In the genomic region with DNA sequence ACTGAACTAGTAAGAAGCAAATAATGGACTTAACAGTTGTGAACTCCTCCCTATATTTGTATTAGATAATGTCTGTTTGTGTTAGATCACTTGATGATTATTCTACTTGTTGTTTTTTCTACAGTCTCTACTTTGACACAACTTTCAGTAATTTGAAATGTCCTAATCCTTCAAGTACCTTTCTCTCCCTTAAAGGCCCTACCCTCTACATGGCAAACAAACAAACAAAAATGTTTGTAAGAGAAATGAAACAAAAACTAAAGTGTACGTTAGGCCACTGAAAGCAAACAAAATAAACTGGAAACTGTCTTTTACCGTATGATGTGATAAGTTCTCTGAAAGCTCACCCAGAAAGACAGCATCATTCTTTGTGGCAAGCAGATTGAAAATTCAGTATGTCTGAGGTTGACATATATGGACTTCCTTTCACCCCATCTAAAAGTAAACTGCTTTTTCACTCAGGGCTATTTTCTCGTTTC, we compare ENCODE assay signal across 9 cellular contexts.
DNase-seq lines count a peak whose midpoint lies in the region; ATAC-seq and TF ChIP-seq lines count a peak whose summit lies in the region.
"Had no signal": no experiment of that assay in that cellular context is flagged by ENCODE, and none has a peak within 500 bp of the region (broad histone marks: within the 10 kb centered on the region; RNA-seq: fewer than 3 reads in every experiment).

No MANE protein-coding gene starts in this region.

- DNase-seq in NCI-H69 (lab: John Stamatoyannopoulos, UW), result peak; percentile 9
- no peak for DNase-seq in nephron progenitor cell
- no peak for DNase-seq in mucosa of descending colon
- DNase-seq in activated gamma-delta T cell treated with Interleukin-2 at 50 U/mL for 16 hours, result no peak
- no peak for DNase-seq in NK-92 treated with Interleukin-12 subunit alpha and Interleukin-12 subunit beta, amount 100 ng/mL, for 24 hours (lab: John Stamatoyannopoulos, UW)
- DNase-seq: NCI-H748 treated with DMSO at 0.1 percent for 48 hours, stomach had no signal

- H3K9me3 Mint-ChIP-seq in nephron progenitor cell, result no peaks in the 10 kb centered on the region

- H3K27ac Mint-ChIP-seq in nephron progenitor cell, result peak overlapping the region; percentile 83

- H3K9me3 ChIP-seq in mucosa of descending colon, result no peaks in the 10 kb centered on the region
- H3K9me3 ChIP-seq: stomach had no signal

- H3K36me3 Mint-ChIP-seq in nephron progenitor cell (ENCODE audit: low read depth), result no peaks in the 10 kb centered on the region

- H3K4me1 Mint-ChIP-seq in nephron progenitor cell, result peaks cover 16% of the 10 kb centered on the region

- ATAC-seq in GM19025 (IDR thresholded peaks at IDR 0.05; ENCODE audit: low read depth, unreplicated experiment) (peak; percentile 55), HG02610 (IDR thresholded peaks at IDR 0.05; ENCODE audit: unreplicated experiment) (peak; percentile 52), mucosa of descending colon (no peak)

- H3K27me3 Mint-ChIP-seq in nephron progenitor cell (ENCODE audit: low read depth, poor library complexity), result no peaks in the 10 kb centered on the region

- no peaks in the 10 kb centered on the region for H3K36me3 ChIP-seq in mucosa of descending colon (ENCODE audit: low read depth)
- H3K36me3 ChIP-seq: stomach had no signal

- no peaks in the 10 kb centered on the region for H3K4me1 ChIP-seq in mucosa of descending colon (ENCODE audit: low read depth)

- H3K4me3 ChIP-seq in mucosa of descending colon, result no peak overlapping the region
- H3K4me3 ChIP-seq: stomach had no signal

- TF ChIP-seq CTCF in nephron progenitor cell (IDR thresholded peaks at IDR 0.05), result no peak
- TF ChIP-seq CTCF in mucosa of descending colon (IDR thresholded peaks at IDR 0.05), result no peak

- H3K4me3 Mint-ChIP-seq in nephron progenitor cell, result no peak overlapping the region

- intact Hi-C loops in mucosa of descending colon (cut with DNase I, micrococcal nuclease), result no loop called here
